ENCODE assay signal across 21 cellular contexts in genomic region chr16:23288209-23288608, GRCh38. TPM values are rescaled to one million over a fixed set of nuclear protein-coding genes. Genes with fewer than 3 reads are reported as not detected.
DNase-seq lines count a peak whose midpoint lies in the region; ATAC-seq, FAIRE-seq and TF ChIP-seq lines count a peak whose summit lies in the region.
"Had no signal": no experiment of that assay in that cellular context is flagged by ENCODE, and none has a peak within 500 bp of the region (broad histone marks: within the 10 kb centered on the region; RNA-seq: fewer than 3 reads in every experiment).

No MANE protein-coding gene starts in this region.

- ATAC-seq in GM23338 (no peak), GM21390 (IDR thresholded peaks at IDR 0.05; ENCODE audit: unreplicated experiment) (no peak)
- ATAC-seq: A549; CD8-positive, alpha-beta T cell; K562 had no signal

- H3K4me1 Mint-ChIP-seq in GM23338: no peaks in the 10 kb centered on the region
- peaks cover 25% of the 10 kb centered on the region for H3K4me1 Mint-ChIP-seq in HFFc6 (ENCODE audit: low read depth)
- H3K4me1 Mint-ChIP-seq in T-helper 2 cell treated with Interferon-gamma antibody and Interleukin-4, amounts not matched to agents 5 μg/mL and 100 μg/mL, for 36 hours (ENCODE audit: low read depth): peaks cover 9% of the 10 kb centered on the region
- H3K4me1 Mint-ChIP-seq: H9 had no signal

- CTCF ChIA-PET in PC-9 (lab: Charles Lee): no interaction called here

- POLR2A ChIA-PET in PC-9 (lab: Charles Lee; ENCODE audit: unreplicated experiment): interaction anchor here (0.6 kb wide), 1 partner anchor 14 kb away, joined by 5 read pairs; the partner anchor contains the start of gene SCNN1B

- H4K20me1 ChIP-seq in GM23338 (replicated peaks; ENCODE audit: insufficient read depth) (no peaks in the 10 kb centered on the region), PC-9 (ENCODE audit: insufficient read depth) (no peaks in the 10 kb centered on the region)

- BruUV-seq in PC-9 (replicated peaks; lab: Mats Ljungman, UMichigan): no TSS peak

- FAIRE-seq in bronchial epithelial cell (lab: Jason Lieb, UNC): no peak
- FAIRE-seq: A549, D721Med, K562 had no signal

- no peaks in the 10 kb centered on the region for H3K9me3 ChIP-seq in PC-9 (ENCODE audit: insufficient read depth, low read depth)
- H3K9me3 ChIP-seq: A549 had no signal

- no peaks in the 10 kb centered on the region for H3K79me2 ChIP-seq in GM23338 (replicated peaks; ENCODE audit: insufficient read depth)
- H3K79me2 ChIP-seq in PC-9 (ENCODE audit: low read depth): no peaks in the 10 kb centered on the region

- peak overlapping the region; percentile 23; the same call in 1 of the 2 replicates for H2AFZ ChIP-seq in GM23338
- 0 out of 2 replicates have a peak overlapping the region, but pooled peaks have one; percentile 10 for H2AFZ ChIP-seq in PC-9

- H3K27ac ChIP-seq in GM23338 (ENCODE audit: low read depth) (no peak overlapping the region), PC-9 (peak overlapping the region; percentile 92; the same call in 1 of the 2 replicates)
- H3K27ac ChIP-seq: A549 had no signal

- no peaks in the 10 kb centered on the region for H3K27me3 ChIP-seq in GM23338 (ENCODE audit: insufficient read depth)
- H3K27me3 ChIP-seq in PC-9 (ENCODE audit: insufficient read depth, low read depth): no peaks in the 10 kb centered on the region
- no peaks in the 10 kb centered on the region for H3K27me3 ChIP-seq in bronchial epithelial cell (ENCODE audit: control insufficient read depth, insufficient read depth, low read length)

- TF ChIP-seq CTCF in GM23338 (conservative IDR thresholded peaks at IDR 0.05; ENCODE audit: low read depth in 2 of 2) (no peak), PC-9 (conservative IDR thresholded peaks at IDR 0.05) (no peak), bronchial epithelial cell (IDR thresholded peaks at IDR 0.05; ENCODE audit: insufficient read depth, low read length, severe bottlenecking) (no peak), HFFc6 (IDR thresholded peaks at IDR 0.05) (no peak)

- H3K4me1 ChIP-seq in GM23338 (ENCODE audit: insufficient read depth) (no peaks in the 10 kb centered on the region), PC-9 (replicated peaks; ENCODE audit: insufficient read depth) (peaks cover 69% of the 10 kb centered on the region)
- H3K4me1 ChIP-seq: A549 had no signal

- no peak overlapping the region for H3K4me2 ChIP-seq in GM23338
- H3K4me2 ChIP-seq in PC-9: no peak overlapping the region
- H3K4me2 ChIP-seq: A549 had no signal

- H3K9me3 Mint-ChIP-seq in GM23338 (no peaks in the 10 kb centered on the region), HFFc6 (no peaks in the 10 kb centered on the region)
- H3K9me3 Mint-ChIP-seq in T-helper 2 cell treated with Interferon-gamma antibody and Interleukin-4, amounts not matched to agents 5 μg/mL and 100 μg/mL, for 36 hours: no peaks in the 10 kb centered on the region
- H3K9me3 Mint-ChIP-seq: CD8-positive, alpha-beta T cell; H9 had no signal

- H3K27me3 Mint-ChIP-seq in GM23338 (ENCODE audit: insufficient read depth, low read depth, poor library complexity) (peaks cover 2% of the 10 kb centered on the region), HFFc6 (ENCODE audit: insufficient read depth) (peaks cover 4% of the 10 kb centered on the region; the same call in 1 of the 2 replicates)
- H3K27me3 Mint-ChIP-seq in T-helper 2 cell treated with Interferon-gamma antibody and Interleukin-4, amounts not matched to agents 5 μg/mL and 100 μg/mL, for 36 hours (ENCODE audit: low read depth): no peaks in the 10 kb centered on the region

- no peak overlapping the region for H3K4me3 ChIP-seq in GM23338
- H3K4me3 ChIP-seq in PC-9: no peak overlapping the region
- no peak overlapping the region for H3K4me3 ChIP-seq in bronchial epithelial cell (ENCODE audit: low read depth, low read length)
- H3K4me3 ChIP-seq: A549, K562 had no signal

- H3K36me3 ChIP-seq in GM23338 (ENCODE audit: insufficient read depth) (no peaks in the 10 kb centered on the region), PC-9 (ENCODE audit: low read depth) (no peaks in the 10 kb centered on the region), bronchial epithelial cell (ENCODE audit: control insufficient read depth, insufficient read depth, low read length) (no peaks in the 10 kb centered on the region)

- H3K27ac Mint-ChIP-seq in GM23338: no peak overlapping the region
- H3K27ac Mint-ChIP-seq in HFFc6: no peak overlapping the region
- H3K27ac Mint-ChIP-seq in T-helper 2 cell treated with Interferon-gamma antibody and Interleukin-4, amounts not matched to agents 5 μg/mL and 100 μg/mL, for 36 hours: no peak overlapping the region
- H3K27ac Mint-ChIP-seq: CD14-positive monocyte; CD8-positive, alpha-beta T cell; H9 had no signal

- H3F3A ChIP-seq in GM23338 (replicated peaks; ENCODE audit: low read depth): no peaks in the 10 kb centered on the region
- peaks cover 40% of the 10 kb centered on the region for H3F3A ChIP-seq in PC-9 (ENCODE audit: insufficient read depth, low read depth)

- H3K9me2 ChIP-seq in GM23338 (ENCODE audit: insufficient read depth) (peaks cover 4% of the 10 kb centered on the region; the same call in 1 of the 2 replicates), PC-9 (ENCODE audit: insufficient read depth) (no peaks in the 10 kb centered on the region)

- intact Hi-C loops in PC-9 (cut with micrococcal nuclease; ENCODE audit: unreplicated experiment): no loop called here

- no peaks in the 10 kb centered on the region for H3K36me3 Mint-ChIP-seq in GM23338 (ENCODE audit: low read depth)
- no peaks in the 10 kb centered on the region for H3K36me3 Mint-ChIP-seq in HFFc6 (ENCODE audit: low read depth)
- no peaks in the 10 kb centered on the region for H3K36me3 Mint-ChIP-seq in T-helper 2 cell treated with Interferon-gamma antibody and Interleukin-4, amounts not matched to agents 5 μg/mL and 100 μg/mL, for 36 hours (ENCODE audit: low read depth)
- H3K36me3 Mint-ChIP-seq: CD14-positive monocyte; CD8-positive, alpha-beta T cell had no signal

- DNase-seq in GM23338 (ENCODE audit: low spot score) (no peak), PC-9 (no peak), bronchial epithelial cell (ENCODE audit: low read depth) (peak; percentile 17), kidney tubule cell (ENCODE audit: low spot score) (peak; percentile 20), HFFc6 (no peak), AG08395 (ENCODE audit: low spot score) (no peak)
- no peak for DNase-seq in T-helper 2 cell treated with Interferon-gamma antibody and Interleukin-4, amounts not matched to agents 5 μg/mL and 100 μg/mL, for 36 hours (ENCODE audit: low spot score)
- DNase-seq: CD8-positive, alpha-beta T cell; COR-L47; DMS153; DMS79 treated with DMSO at 0.1 percent for 48 hours; GDM1; GOT3; H9 had no signal

- H3K4me3 Mint-ChIP-seq in GM23338 (no peak overlapping the region), HFFc6 (no peak overlapping the region)
- no peak overlapping the region for H3K4me3 Mint-ChIP-seq in T-helper 2 cell treated with Interferon-gamma antibody and Interleukin-4, amounts not matched to agents 5 μg/mL and 100 μg/mL, for 36 hours
- H3K4me3 Mint-ChIP-seq: CD14-positive monocyte; CD8-positive, alpha-beta T cell; H9 had no signal

TF ChIP-seq in GM23338, 12 proteins besides CTCF, POLR2A, EP300 and RAD21:
- no peak for TF ChIP-seq REST (IDR thresholded peaks at IDR 0.05; ENCODE audit: unreplicated experiment)
- no peak for TF ChIP-seq ZNF114 (CRISPR knock-in tag; IDR thresholded peaks at IDR 0.05)
- no peak for TF ChIP-seq STAT1 (IDR thresholded peaks at IDR 0.05; ENCODE audit: unreplicated experiment)

RNA-seq across cellular contexts. Expression of gene SCNN1B, which starts 13.9 kb away (rescaled TPM):
- 1.1 and 1.2 TPM in 2 replicates for total RNA-seq in GM23338 (2014; rRNA removed; shearing (Covaris generic))
- 0.78 and 0.94 TPM in 2 replicates for polyA plus RNA-seq in GM23338 (2016; fragmentation: Nextera tagmentation; extraction: Ambion mirVana)
- total RNA-seq in PC-9 (2021): 0.57 and 0.60 TPM in 2 replicates
- 0.79 and 5.8 TPM in 2 replicates for total RNA-seq in bronchial epithelial cell
- total RNA-seq in HFFc6 (2021; fragmentation: NEBNext Ultra II Directional; extraction: Animal tissue kit (Norgen Biotek cat#: 25700)): not detected
- total RNA-seq: CD8-positive, alpha-beta T cell; K562 had no signal
- polyA plus RNA-seq: AG04450, BJ, CD14-positive monocyte, K562 had no signal

Comparison
In these comparisons a context has a peak if more than half of its experiments do, and no peak if none do; other contexts are left out.
1. DNase-seq: peak in bronchial epithelial cell (single experiment) and kidney tubule cell (single experiment); none in GM23338 (single experiment), PC-9 (0 of 2), HFFc6 (single experiment), T-helper 2 cell treated with Interferon-gamma antibody and Interleukin-4, amounts not matched to agents 5 μg/mL and 100 μg/mL, for 36 hours (single experiment) and AG08395 (single experiment).